8 cellular contexts compared by ENCODE assay signal in the genomic region with DNA sequence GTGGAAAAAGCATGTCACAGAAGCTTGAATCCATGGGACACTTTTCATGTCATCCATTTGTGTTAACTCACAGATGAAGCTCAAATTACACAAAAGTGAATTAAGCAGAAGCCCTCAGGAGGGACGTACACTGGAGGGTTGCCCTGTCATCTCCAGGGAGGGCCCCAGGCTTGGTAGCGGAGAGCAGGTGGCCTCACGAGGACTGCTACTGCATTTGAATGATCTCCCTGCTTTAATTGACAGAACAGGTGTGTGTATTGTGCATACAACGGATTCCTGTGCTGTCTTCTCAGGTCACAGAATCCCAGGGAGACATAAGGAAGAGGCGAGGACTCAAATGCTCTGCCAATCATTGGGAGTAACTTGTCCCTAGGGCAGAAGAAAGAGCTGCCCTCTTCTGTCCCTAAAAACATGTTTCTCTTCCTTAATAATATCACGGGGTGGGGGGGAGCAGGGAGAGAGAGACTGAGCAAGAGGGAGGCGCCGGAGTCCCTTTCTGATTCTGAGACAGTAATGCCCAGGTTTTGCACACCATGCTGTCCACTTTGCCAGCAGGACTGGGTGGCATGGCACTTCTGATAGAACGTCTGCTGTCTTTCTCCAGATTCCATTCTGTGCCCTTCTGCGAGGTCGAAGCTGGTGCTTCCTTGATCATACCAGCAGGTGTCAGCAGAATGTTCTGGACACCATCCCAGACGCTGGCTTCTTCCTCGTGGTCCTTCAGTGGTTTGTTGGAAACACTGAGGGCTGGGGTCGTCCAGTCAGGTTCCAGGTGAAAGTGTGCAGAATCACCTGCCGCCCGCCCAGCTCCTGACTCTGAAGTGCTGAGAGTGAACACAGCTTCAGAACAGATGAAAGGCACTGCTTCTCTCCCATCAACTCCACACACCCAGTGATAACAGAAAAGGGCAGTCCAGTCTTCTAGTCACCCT. TPM values are rescaled to one million over a fixed set of nuclear protein-coding genes. Genes with fewer than 3 reads are reported as not detected.
DNase-seq lines count a peak whose midpoint lies in the region; ATAC-seq, FAIRE-seq and TF ChIP-seq lines count a peak whose summit lies in the region.

No MANE protein-coding gene starts in this region.

- TF ChIP-seq POLR2A in H1 (IDR thresholded peaks at IDR 0.05; ENCODE audit: control extremely low read depth in 1 of 2, low read depth in 2 of 2, low read length in 2 of 2) = no peak
- no peak for TF ChIP-seq POLR2A in stomach (IDR thresholded peaks at IDR 0.05)

- H3K4me2 ChIP-seq in H1 (ENCODE audit: insufficient read depth in 1 of 2, low read depth in 2 of 2, low read length in 2 of 2) (no peak overlapping the region), mesenchymal stem cell (ENCODE audit: low read length, poor library complexity, severe bottlenecking) (no peak overlapping the region)

- TF ChIP-seq RAD21 in H1 (IDR thresholded peaks at IDR 0.05 in 1 of 2, conservative IDR thresholded peaks at IDR 0.05 in 1 of 2; ENCODE audit: low read depth in 2 of 2, low read length in 2 of 2) = peak; percentile 85 to 89

- H3K36me3 Mint-ChIP-seq in activated CD4-positive, alpha-beta T cell treated with anti-CD3 and anti-CD28 coated beads, Interleukin-2, amount 10 ng/mL, durations not matched to agents 7 days and 5 days (ENCODE audit: low read depth) = peaks cover 13% of the 10 kb centered on the region

- H3K4me1 ChIP-seq in H1 (replicated peaks in 1 of 4; ENCODE audit: control insufficient read depth in 3 of 4, insufficient read depth in 4 of 4, low read length in 3 of 4) (no peaks in the 10 kb centered on the region; a peak in 2 of 7 replicates), mesenchymal stem cell (ENCODE audit: control insufficient read depth, insufficient read depth, low read depth, low read length) (no peaks in the 10 kb centered on the region), stomach (peaks cover 0 to 14% (median 4%) of the 10 kb centered on the region in 4 donors)

- CTCF ChIA-PET in activated CD4-positive, alpha-beta T cell treated with anti-CD3 and anti-CD28 coated beads, Interleukin-2, amount 10 ng/mL, durations not matched to agents 7 days and 5 days (lab: Charles Lee) = interaction anchor here (0.6 to 5.9 kb wide), 21 partner anchors 10 to 676 kb away, joined by 3 to 37 read pairs (median 4); no protein-coding TSS in a partner anchor
- CTCF ChIA-PET in H1 (lab: Charles Lee; ENCODE audit: partially characterized antibody) = interaction anchor here (0.6 to 6.2 kb wide), 37 partner anchors 8 to 371 kb away, joined by 3 to 75 read pairs (median 5); partner anchors contain the start of gene FXYD4

- no peak overlapping the region for H4K5ac ChIP-seq in H1 (ENCODE audit: insufficient read length, low read depth, low read length)

- H4K91ac ChIP-seq in H1 (replicated peaks; ENCODE audit: insufficient read length, low read length) (no peak overlapping the region), mesenchymal stem cell (ENCODE audit: low read length) (no peak overlapping the region)

- H3K4ac ChIP-seq in H1 (replicated peaks; ENCODE audit: insufficient read length, low read depth, low read length) (no peak overlapping the region), mesenchymal stem cell (ENCODE audit: low read depth in 1 of 2, low read length in 2 of 2) (no peak overlapping the region)

- H3K36me3 ChIP-seq in H1 (ENCODE audit: control insufficient read depth in 2 of 4, insufficient read depth in 4 of 4, low read length in 3 of 4) (no peaks in the 10 kb centered on the region), mesenchymal stem cell (ENCODE audit: control insufficient read depth in 1 of 2, insufficient read depth in 2 of 2, low read depth in 1 of 2, low read length in 2 of 2) (no peaks in the 10 kb centered on the region), stomach (no peaks in the 10 kb centered on the region)

- intact Hi-C loops in stomach (cut with DNase I; ENCODE audit: low total_unique reads) = loop anchor here (10.0 kb wide), 1 partner anchor 62 kb away; no protein-coding TSS in a partner anchor

- H3K4me3 ChIP-seq in H1 (ENCODE audit: extremely low read depth in 1 of 4, insufficient read depth in 2 of 4, low read depth in 3 of 4, low read length in 4 of 4) (no peak overlapping the region), mesenchymal stem cell (ENCODE audit: insufficient read depth in 1 of 2, low read depth in 1 of 2, low read length in 2 of 2) (no peak overlapping the region), stomach (no peak overlapping the region)

- peak overlapping the region; percentile 90 for H3K27ac Mint-ChIP-seq in activated CD4-positive, alpha-beta T cell treated with anti-CD3 and anti-CD28 coated beads, Interleukin-2, amount 10 ng/mL, durations not matched to agents 7 days and 5 days

- peaks cover 0 to 2% (median 0%) of the 10 kb centered on the region in 4 experiments; a peak in 1 of 7 replicates for H3K27me3 ChIP-seq in H1 (replicated peaks in 1 of 4; ENCODE audit: control insufficient read depth in 3 of 4, extremely low read depth in 1 of 4, insufficient read depth in 3 of 4, low read length in 3 of 4)
- H3K27me3 ChIP-seq in mesenchymal stem cell (ENCODE audit: control insufficient read depth in 1 of 2, insufficient read depth in 1 of 2, low read length in 2 of 2) = peaks cover 30 to 73% of the 10 kb centered on the region in 2 experiments
- H3K27me3 ChIP-seq in stomach = peaks cover 0 to 45% (median 10%) of the 10 kb centered on the region in 3 donors

- H2BK120ac ChIP-seq in H1 (replicated peaks; ENCODE audit: low read depth, low read length) (no peak overlapping the region), mesenchymal stem cell (ENCODE audit: low read depth, low read length) (no peak overlapping the region)

- no peaks in the 10 kb centered on the region for H4K20me1 ChIP-seq in H1 (replicated peaks in 1 of 2; ENCODE audit: control insufficient read depth in 1 of 2, insufficient read depth in 2 of 2, low read length in 2 of 2)

- POLR2A ChIA-PET in activated CD4-positive, alpha-beta T cell treated with anti-CD3 and anti-CD28 coated beads, Interleukin-2, amount 10 ng/mL, durations not matched to agents 7 days and 5 days (lab: Charles Lee) = no interaction called here
- POLR2A ChIA-PET in H1 (lab: Charles Lee; ENCODE audit: partially characterized antibody) = interaction anchor here (0.5 to 1.6 kb wide), 3 partner anchors 10 to 98 kb away, joined by 3 to 4 read pairs (median 3); no protein-coding TSS in a partner anchor

- no peaks in the 10 kb centered on the region for H3K23me2 ChIP-seq in H1 (ENCODE audit: low read depth, low read length)

- no peak overlapping the region for H2BK5ac ChIP-seq in H1 (ENCODE audit: low read depth, low read length)
- H2BK5ac ChIP-seq in mesenchymal stem cell (ENCODE audit: low read depth, low read length, poor library complexity, severe bottlenecking) = no peak overlapping the region

- no peak overlapping the region; the same call in 1 of the 2 replicates for H2AFZ ChIP-seq in H1 (ENCODE audit: low read length)
- no peak overlapping the region for H2AFZ ChIP-seq in mesenchymal stem cell (ENCODE audit: low read depth, low read length)

- H2BK12ac ChIP-seq in H1 (ENCODE audit: low read depth, low read length) = no peak overlapping the region
- no peak overlapping the region for H2BK12ac ChIP-seq in mesenchymal stem cell (ENCODE audit: low read length in 2 of 2)

- FAIRE-seq in H1 (lab: Jason Lieb, UNC) = peak; percentile 84

- H3K27ac ChIP-seq in H1 (ENCODE audit: low read depth, low read length) = no peak overlapping the region
- no peak overlapping the region for H3K27ac ChIP-seq in mesenchymal stem cell (ENCODE audit: low read length, poor library complexity, severe bottlenecking)
- no peak overlapping the region for H3K27ac ChIP-seq in stomach

- DNase-seq in COLO668 (lab: John Stamatoyannopoulos, UW; ENCODE audit: unreplicated experiment) (peak; percentile 60), NCI-H2171 (lab: John Stamatoyannopoulos, UW) (peak; percentile 23), H1 (ENCODE audit: low read depth in 1 of 2, low spot score in 2 of 2) (no peak), mesenchymal stem cell (peak; percentile 52), stomach (peak; percentile 61)
- peak; percentile 54 for DNase-seq in activated CD4-positive, alpha-beta T cell treated with anti-CD3 and anti-CD28 coated beads, Interleukin-2, amount 10 ng/mL, durations not matched to agents 7 days and 5 days

- TF ChIP-seq CTCF in H1 (IDR thresholded peaks at IDR 0.05; ENCODE audit: control extremely low read depth in 1 of 3, insufficient read depth in 1 of 3, low read depth in 1 of 3, low read length in 3 of 3) (peak; percentile 73 to 82 (median 82)), stomach (IDR thresholded peaks at IDR 0.05) (peak in 5 of 7 experiments; percentile 54 to 80 (median 59))

- ATAC-seq in GM21723 (IDR thresholded peaks at IDR 0.05; ENCODE audit: unreplicated experiment) (peak; percentile 57), HG02623 (IDR thresholded peaks at IDR 0.05; ENCODE audit: unreplicated experiment) (no peak)

- no peak overlapping the region for H3K56ac ChIP-seq in H1 (replicated peaks; ENCODE audit: insufficient read length, low read depth, low read length)

- H2BK20ac ChIP-seq in H1 (ENCODE audit: low read length) = peak overlapping the region; percentile 15; the same call in 1 of the 2 replicates

- H3K14ac ChIP-seq in H1 (ENCODE audit: insufficient read length) (no peak overlapping the region), mesenchymal stem cell (ENCODE audit: low read length in 2 of 2) (no peak overlapping the region)

- H3K79me2 ChIP-seq in H1 (ENCODE audit: control insufficient read depth in 1 of 2, insufficient read depth in 2 of 2, low read length in 2 of 2) = no peaks in the 10 kb centered on the region

- H2AK5ac ChIP-seq in H1 (ENCODE audit: low read depth, low read length) = no peak overlapping the region
- no peak overlapping the region for H2AK5ac ChIP-seq in mesenchymal stem cell (ENCODE audit: low read length, severe bottlenecking)

- peaks cover 8% of the 10 kb centered on the region for H3K27me3 Mint-ChIP-seq in activated CD4-positive, alpha-beta T cell treated with anti-CD3 and anti-CD28 coated beads, Interleukin-2, amount 10 ng/mL, durations not matched to agents 7 days and 5 days

- no peak overlapping the region for H3K18ac ChIP-seq in H1 (ENCODE audit: extremely low read depth, low read length)
- H3K18ac ChIP-seq in mesenchymal stem cell (ENCODE audit: low read depth in 1 of 2, low read length in 2 of 2) = no peak overlapping the region

- H3K79me1 ChIP-seq in H1 (ENCODE audit: low read depth, low read length) (no peaks in the 10 kb centered on the region), mesenchymal stem cell (replicated peaks; ENCODE audit: low read length, poor library complexity, severe bottlenecking) (no peaks in the 10 kb centered on the region)

- no peak overlapping the region for H2BK15ac ChIP-seq in H1 (ENCODE audit: low read length)
- H2BK15ac ChIP-seq in mesenchymal stem cell (ENCODE audit: low read depth, poor library complexity, severe bottlenecking) = no peak overlapping the region

- TF ChIP-seq EP300 in H1 (IDR thresholded peaks at IDR 0.05; ENCODE audit: borderline replicate concordance in 1 of 2, low read depth in 2 of 2, low read length in 2 of 2) (no peak), stomach (IDR thresholded peaks at IDR 0.05) (no peak)

- H4K8ac ChIP-seq in H1 (ENCODE audit: extremely low read depth, insufficient read depth, low read length) = no peak overlapping the region; the same call in 1 of the 2 replicates
- no peak overlapping the region for H4K8ac ChIP-seq in mesenchymal stem cell (ENCODE audit: low read length)

- H3K23ac ChIP-seq in H1 (ENCODE audit: insufficient read length) = no peak overlapping the region
- no peak overlapping the region for H3K23ac ChIP-seq in mesenchymal stem cell (ENCODE audit: low read length in 2 of 2)

- WGBS in H1 (ENCODE audit: extremely low coverage in 1 of 2, insufficient coverage in 1 of 2, insufficient read length in 1 of 2, insufficient replicate concordance in 2 of 2, low coverage in 1 of 2, low lambda C conversion rate in 2 of 2, missing lambda C conversion rate in 1 of 2), 2 experiments = 56% methylated on average over 13 of the region's 16 CpGs; no CpG with 5 or more reads in 1 of the 2 experiments
- 46% methylated on average over 16 of the region's 16 CpGs for WGBS in mesenchymal stem cell
- 18 to 27% (median 18%) methylated on average over 14 to 16 of the region's 16 CpGs for WGBS in stomach, 5 donors

- H3K4me1 Mint-ChIP-seq in activated CD4-positive, alpha-beta T cell treated with anti-CD3 and anti-CD28 coated beads, Interleukin-2, amount 10 ng/mL, durations not matched to agents 7 days and 5 days = peaks cover 82% of the 10 kb centered on the region

- no peak overlapping the region for H3K9ac ChIP-seq in H1 (replicated peaks in 1 of 4; ENCODE audit: extremely low read depth in 1 of 4, low read depth in 3 of 4, low read length in 3 of 4)
- H3K9ac ChIP-seq in mesenchymal stem cell (ENCODE audit: low read length) = no peak overlapping the region

- peaks cover 10% of the 10 kb centered on the region for H3K9me3 Mint-ChIP-seq in activated CD4-positive, alpha-beta T cell treated with anti-CD3 and anti-CD28 coated beads, Interleukin-2, amount 10 ng/mL, durations not matched to agents 7 days and 5 days

- no peak overlapping the region for H3K4me3 Mint-ChIP-seq in activated CD4-positive, alpha-beta T cell treated with anti-CD3 and anti-CD28 coated beads, Interleukin-2, amount 10 ng/mL, durations not matched to agents 7 days and 5 days

- no peaks in the 10 kb centered on the region for H3K9me3 ChIP-seq in H1 (ENCODE audit: insufficient read depth in 2 of 2, low read depth in 1 of 2, low read length in 1 of 2)
- H3K9me3 ChIP-seq in mesenchymal stem cell (ENCODE audit: control insufficient read depth, low read length) = no peaks in the 10 kb centered on the region
- no peaks in the 10 kb centered on the region for H3K9me3 ChIP-seq in stomach

RNA-seq across cellular contexts. Expression of gene RASGEF1A, which starts 26.1 kb away (rescaled TPM):
- 1 to 10 TPM; 1.6 to 2.3 TPM for total RNA-seq in activated CD4-positive, alpha-beta T cell treated with anti-CD3 and anti-CD28 coated beads, Interleukin-2, amount 10 ng/mL, durations not matched to agents 7 days and 5 days
- 13.3 and 13.4 TPM in 2 replicates for total RNA-seq in H1 (2021; fragmentation: NEBNext Ultra II Directional; extraction: Animal tissue kit (Norgen Biotek cat#: 25700))
- polyA plus RNA-seq in H1 (2011; rRNA removed) = 25.6 and 30.7 TPM in 2 replicates
- polyA plus RNA-seq in H1 (2011; cell fraction: cytosol; rRNA removed) = 32.7 TPM
- polyA plus RNA-seq in H1 (2011; cell fraction: nucleus; rRNA removed) = 53.0 TPM
- 9.2 to 19.0 TPM (median 16.3 TPM) in 4 replicates for polyA plus RNA-seq in H1 (2012, experiment 1 of 2)
- polyA plus RNA-seq in H1 (2012, experiment 2 of 2) = 12.0 TPM
- polyA plus RNA-seq in H1 (2013, experiment 1 of 2) = 8.6 TPM
- 7.8 TPM for polyA plus RNA-seq in H1 (2013, experiment 2 of 2)
- 27.7 and 30.0 TPM in 2 replicates for polyA minus RNA-seq in H1 (2011; rRNA and poly(A)+ RNA removed)
- polyA minus RNA-seq in H1 (2011; cell fraction: cytosol; rRNA and poly(A)+ RNA removed) = 26.3 TPM
- polyA minus RNA-seq in H1 (2011; cell fraction: nucleus; rRNA and poly(A)+ RNA removed) = 26.0 TPM
- 1.4 TPM for polyA plus RNA-seq in mesenchymal stem cell (2013, experiment 1 of 2)
- 1.3 TPM for polyA plus RNA-seq in mesenchymal stem cell (2013, experiment 2 of 2)
- 1 to 10 TPM in 1 of 5 donors, under 1 TPM in 2, not detected in 2; 0.55 to 2.9 (median 0.87) TPM for total RNA-seq in stomach
- under 1 TPM; 0.46 to 0.70 (median 0.68) TPM for polyA plus RNA-seq in stomach

Comparison
In these comparisons a context has a peak if more than half of its experiments do, and no peak if none do; other contexts are left out.
1. DNase-seq: peak in COLO668 (single experiment), NCI-H2171 (single experiment), activated CD4-positive, alpha-beta T cell treated with anti-CD3 and anti-CD28 coated beads, Interleukin-2, amount 10 ng/mL, durations not matched to agents 7 days and 5 days (single experiment), mesenchymal stem cell (single experiment) and stomach (single experiment); none in H1 (0 of 2).